In the genomic region with DNA sequence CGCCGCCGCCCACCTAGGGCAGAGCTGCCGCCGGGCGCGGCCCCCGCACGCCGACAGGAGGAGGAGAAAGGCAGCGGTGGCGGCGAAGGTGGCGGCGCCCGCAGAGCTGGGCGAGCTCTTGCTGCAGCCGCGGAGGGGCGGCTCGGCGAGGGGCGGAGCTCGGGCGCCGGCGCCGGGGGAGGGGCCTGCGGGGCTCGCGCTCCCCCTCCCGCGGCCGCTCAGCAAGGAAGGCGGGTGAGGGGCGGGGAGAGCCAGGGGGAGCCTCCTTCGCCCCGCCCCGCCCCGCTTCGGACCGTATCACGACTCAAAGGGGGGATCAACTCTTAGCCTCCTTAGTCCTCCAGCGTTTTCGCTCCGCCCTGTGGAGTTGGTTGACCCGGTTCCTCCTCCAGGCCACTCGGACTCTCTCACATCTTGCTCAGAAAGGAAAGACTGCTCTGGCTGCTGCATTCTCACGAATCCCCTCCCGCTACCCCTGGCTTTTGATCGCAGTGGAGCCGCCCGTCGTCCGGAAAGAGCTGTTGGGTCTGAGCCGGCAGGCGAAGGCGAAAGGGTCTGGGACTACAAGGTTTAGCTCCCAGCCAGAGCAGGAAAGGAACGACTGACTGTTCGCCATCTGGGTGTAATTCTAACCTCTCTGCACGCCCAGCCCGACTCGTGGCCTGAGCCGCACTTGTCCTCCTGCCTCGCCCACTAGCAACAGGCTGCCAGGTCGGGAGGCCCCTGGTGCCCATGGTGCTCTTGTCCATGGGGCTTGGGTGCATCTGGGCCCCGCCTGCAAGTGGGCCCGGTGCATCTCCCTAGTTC, we compare ENCODE assay signal across 8 cellular contexts.
A peak's percentile ranks its signal among the peaks of the same experiment; 100 is the strongest.
DNase-seq lines count a peak whose midpoint lies in the region; ATAC-seq lines count a peak whose summit lies in the region.

A gene (minus strand): TSS at position 120 of the 807 bp plus-strand sequence. CDS start 232 bp downstream, outside the sequence.

- DNase-seq in NCI-H1048 (lab: John Stamatoyannopoulos, UW) (peak; percentile 73), SK-N-MC (ENCODE audit: low read depth, low spot score) (no peak), globus pallidus (ENCODE audit: low spot score) (peak; percentile 97), non-pigmented ciliary epithelial cell (ENCODE audit: low read depth) (peak; percentile 38), substantia nigra (lab: John Stamatoyannopoulos, UW) (peak; percentile 69 to 99 (median 91))
- peak; percentile 94 for DNase-seq in activated naive CD4-positive, alpha-beta T cell treated with anti-CD3 and anti-CD28 coated beads, Interleukin-2, amount 10 ng/mL, durations not matched to agents 7 days and 5 days

- H3K4me3 ChIP-seq in GM08714 (ENCODE audit: low read length) (peak within 1 kb of the TSS; percentile 90), SK-N-MC (peak within 1 kb of the TSS; percentile 88)

- H3K36me3 ChIP-seq in SK-N-MC (ENCODE audit: insufficient read depth, low read length) = no peaks in the 10 kb centered on the region

- peak within 1 kb of the TSS; percentile 96 for H3K27ac Mint-ChIP-seq in activated naive CD4-positive, alpha-beta T cell treated with anti-CD3 and anti-CD28 coated beads, Interleukin-2, amount 10 ng/mL, durations not matched to agents 7 days and 5 days

- ATAC-seq in HG02588 (IDR thresholded peaks at IDR 0.05; ENCODE audit: unreplicated experiment) = peak; percentile 75

- CTCF ChIA-PET in activated naive CD4-positive, alpha-beta T cell treated with anti-CD3 and anti-CD28 coated beads, Interleukin-2, amount 10 ng/mL, durations not matched to agents 7 days and 5 days (lab: Charles Lee) = interaction anchor here (0.9 to 2.9 kb wide), 3 partner anchors 12 to 88 kb away, joined by 4 to 13 read pairs (median 4); no protein-coding TSS in a partner anchor

- peak within 1 kb of the TSS; percentile 96 for H3K9ac ChIP-seq in SK-N-MC (ENCODE audit: insufficient read length)

- H3K27ac ChIP-seq in SK-N-MC (peak within 1 kb of the TSS; percentile 90), substantia nigra (ENCODE audit: low read depth, low read length, poor library complexity, severe bottlenecking) (peak within 1 kb of the TSS; percentile 95)

- peaks cover 7% of the 10 kb centered on the region for H3K9me3 Mint-ChIP-seq in activated naive CD4-positive, alpha-beta T cell treated with anti-CD3 and anti-CD28 coated beads, Interleukin-2, amount 10 ng/mL, durations not matched to agents 7 days and 5 days

- H3K36me3 Mint-ChIP-seq in activated naive CD4-positive, alpha-beta T cell treated with anti-CD3 and anti-CD28 coated beads, Interleukin-2, amount 10 ng/mL, durations not matched to agents 7 days and 5 days = peaks cover 24% of the 10 kb centered on the region

- H3K9me3 ChIP-seq in SK-N-MC (ENCODE audit: low read depth, low read length) = no peaks in the 10 kb centered on the region

- peak within 1 kb of the TSS; percentile 91 for H3K4me3 Mint-ChIP-seq in activated naive CD4-positive, alpha-beta T cell treated with anti-CD3 and anti-CD28 coated beads, Interleukin-2, amount 10 ng/mL, durations not matched to agents 7 days and 5 days

- H3K4me1 Mint-ChIP-seq in activated naive CD4-positive, alpha-beta T cell treated with anti-CD3 and anti-CD28 coated beads, Interleukin-2, amount 10 ng/mL, durations not matched to agents 7 days and 5 days = peaks cover 41% of the 10 kb centered on the region

- no peaks in the 10 kb centered on the region for H3K27me3 Mint-ChIP-seq in activated naive CD4-positive, alpha-beta T cell treated with anti-CD3 and anti-CD28 coated beads, Interleukin-2, amount 10 ng/mL, durations not matched to agents 7 days and 5 days
